ENCODE assay signal across 9 cellular contexts in the genomic region with DNA sequence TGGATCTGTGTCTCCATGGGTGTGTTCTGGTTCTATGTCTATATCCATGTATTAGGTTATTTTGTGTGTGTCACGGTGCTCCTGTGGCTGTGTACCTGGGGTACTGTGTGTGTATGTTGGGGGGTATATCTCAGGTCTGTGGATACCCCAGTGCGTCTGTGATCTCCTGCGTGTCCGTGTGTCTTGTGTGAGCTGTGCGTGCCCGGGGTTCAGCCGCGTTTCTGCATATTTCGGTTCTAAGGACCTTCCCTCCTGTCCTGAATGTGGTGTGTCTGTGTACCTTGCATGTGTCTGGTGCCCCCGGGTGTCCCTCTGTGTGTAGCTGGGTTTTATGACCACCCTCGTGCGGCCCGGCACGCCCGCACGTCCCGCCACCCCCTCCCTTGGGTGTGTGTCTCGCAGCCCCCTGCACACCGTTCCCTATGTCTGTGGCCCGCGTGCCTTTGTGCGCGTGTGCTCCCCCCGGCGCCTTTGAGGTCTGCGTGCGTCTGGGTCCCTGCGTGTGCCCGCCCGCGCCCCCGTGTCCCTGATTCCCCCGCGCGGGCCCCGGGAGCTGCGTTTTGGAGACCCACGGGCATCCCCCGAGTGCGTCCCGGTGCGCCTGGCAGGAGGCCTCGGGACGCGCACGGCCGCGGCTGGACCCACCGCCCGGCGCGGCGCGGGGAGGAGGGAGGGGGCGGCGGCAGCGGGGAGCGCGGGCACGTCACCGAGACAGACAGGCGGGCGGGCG. TPM values are rescaled to one million over a fixed set of nuclear protein-coding genes. Genes with fewer than 3 reads are reported as not detected.
A peak's percentile ranks its signal among the peaks of the same experiment; 100 is the strongest.
DNase-seq lines count a peak whose midpoint lies in the region; ATAC-seq and TF ChIP-seq lines count a peak whose summit lies in the region.
"Had no signal": no experiment of that assay in that cellular context is flagged by ENCODE, and none has a peak within 500 bp of the region (broad histone marks: within the 10 kb centered on the region; RNA-seq: fewer than 3 reads in every experiment).

No MANE protein-coding gene starts in this region.

- no peaks in the 10 kb centered on the region for H3K36me3 ChIP-seq in parathyroid adenoma (ENCODE audit: control insufficient read depth, insufficient read depth, low read length)
- H3K36me3 ChIP-seq: MG63 had no signal

- POLR2A ChIA-PET in CD4-positive, alpha-beta T cell (lab: Charles Lee) = interaction anchor here (7.2 kb wide), 1 partner anchor 79 kb away, joined by 85 read pairs; no protein-coding TSS in a partner anchor

- intact Hi-C loops in CD4-positive, alpha-beta T cell (cut with DNase I, micrococcal nuclease) = loop anchor here in 1 of 2 experiments (5.0 kb wide), 1 partner anchor 587 kb away; no protein-coding TSS in a partner anchor

- H3K27ac ChIP-seq in CD4-positive, alpha-beta T cell (ENCODE audit: low read depth, low read length) = no peak overlapping the region
- H3K27ac ChIP-seq in parathyroid adenoma = peak overlapping the region; percentile 57

- no peak for ATAC-seq in CD4-positive, alpha-beta T cell (ENCODE audit: poor library complexity)

- no peaks in the 10 kb centered on the region for H3K36me3 Mint-ChIP-seq in CD4-positive, alpha-beta T cell (ENCODE audit: low read depth)
- no peaks in the 10 kb centered on the region for H3K36me3 Mint-ChIP-seq in IgD-negative memory B cell

- peaks cover 11% of the 10 kb centered on the region for H3K4me1 ChIP-seq in parathyroid adenoma

- CTCF ChIA-PET in CD4-positive, alpha-beta T cell (lab: Charles Lee) = no interaction called here

- H2AFZ ChIP-seq in parathyroid adenoma = peak overlapping the region; percentile 91

- H3K27me3 Mint-ChIP-seq in CD4-positive, alpha-beta T cell = peaks cover 46% of the 10 kb centered on the region
- peaks cover 33% of the 10 kb centered on the region for H3K27me3 Mint-ChIP-seq in IgD-negative memory B cell

- H3K4me3 Mint-ChIP-seq in CD4-positive, alpha-beta T cell = peak overlapping the region; percentile 78
- peak overlapping the region; percentile 58 to 83 (median 74) for H3K4me3 Mint-ChIP-seq in IgD-negative memory B cell

- peak overlapping the region; percentile 12 for H3K27ac Mint-ChIP-seq in CD4-positive, alpha-beta T cell
- H3K27ac Mint-ChIP-seq in IgD-negative memory B cell = peak overlapping the region in 1 of 3 donors; percentile 7

- no peaks in the 10 kb centered on the region for H3K79me2 ChIP-seq in parathyroid adenoma

- H3K9me3 ChIP-seq in CD4-positive, alpha-beta T cell (ENCODE audit: control insufficient read depth, low read length) = no peaks in the 10 kb centered on the region
- no peaks in the 10 kb centered on the region for H3K9me3 ChIP-seq in parathyroid adenoma (ENCODE audit: control insufficient read depth, low read length)
- H3K9me3 ChIP-seq: MG63 had no signal

- peak overlapping the region; percentile 42 for H3K4me2 ChIP-seq in parathyroid adenoma (ENCODE audit: low read length)

- no peaks in the 10 kb centered on the region for H3K9me3 Mint-ChIP-seq in CD4-positive, alpha-beta T cell
- H3K9me3 Mint-ChIP-seq in IgD-negative memory B cell = peaks cover 0 to 2% (median 0%) of the 10 kb centered on the region in 3 donors

- no peak for DNase-seq in CD4-positive, alpha-beta T cell
- no peak for DNase-seq in choroid plexus epithelial cell (ENCODE audit: low read depth)
- DNase-seq in HPDE6-E6E7 (ENCODE audit: extremely low spot score) = no peak
- DNase-seq in NCI-H2107 treated with DMSO at 0.1 percent for 48 hours (lab: John Stamatoyannopoulos, UW; ENCODE audit: unreplicated experiment) = no peak
- no peak for DNase-seq in NCI-H2196 (lab: John Stamatoyannopoulos, UW; ENCODE audit: unreplicated experiment)
- no peak for DNase-seq in EL
- DNase-seq: MG63 had no signal

- TF ChIP-seq CTCF in CD4-positive, alpha-beta T cell (IDR thresholded peaks at IDR 0.05) = no peak
- TF ChIP-seq CTCF in choroid plexus epithelial cell (conservative IDR thresholded peaks at IDR 0.05; ENCODE audit: low read depth, low read length) (no peak), parathyroid adenoma (IDR thresholded peaks at IDR 0.05) (no peak)

- H3K4me1 Mint-ChIP-seq in CD4-positive, alpha-beta T cell (ENCODE audit: low read depth) = peaks cover 38% of the 10 kb centered on the region
- H3K4me1 Mint-ChIP-seq in IgD-negative memory B cell = peaks cover 11 to 16% (median 15%) of the 10 kb centered on the region in 3 donors

- H3K4me3 ChIP-seq in choroid plexus epithelial cell (ENCODE audit: low read depth, low read length) (peak overlapping the region; percentile 22), parathyroid adenoma (ENCODE audit: low read depth, low read length) (no peak overlapping the region)

- peaks cover 25% of the 10 kb centered on the region for H3K27me3 ChIP-seq in CD4-positive, alpha-beta T cell (ENCODE audit: control insufficient read depth, insufficient read depth, low read length)
- no peaks in the 10 kb centered on the region for H3K27me3 ChIP-seq in parathyroid adenoma (ENCODE audit: control insufficient read depth, insufficient read depth, low read length)
- H3K27me3 ChIP-seq: MG63 had no signal

- no peak overlapping the region for H3K9ac ChIP-seq in parathyroid adenoma

RNA-seq across cellular contexts. Expression of a gene that starts 12.3 kb away (rescaled TPM):
- under 1 TPM in 1 of 2 experiments, not detected in 1; 0.87 TPM for total RNA-seq in CD4-positive, alpha-beta T cell
- not detected for polyA plus RNA-seq in IgD-negative memory B cell

RNA-seq across cellular contexts. Expression of a gene that starts 41.2 kb away (rescaled TPM):
- 1 to 10 TPM; 1.1 to 1.3 TPM for total RNA-seq in CD4-positive, alpha-beta T cell
- polyA plus RNA-seq in IgD-negative memory B cell = not detected

RNA-seq across cellular contexts. Expression of a gene that starts 41.3 kb away (rescaled TPM):
- total RNA-seq in CD4-positive, alpha-beta T cell = 10 to 100 TPM; 16.4 to 16.9 TPM
- 15.5 TPM for polyA plus RNA-seq in IgD-negative memory B cell
